In genomic region chr17:46928472-46929261, GRCh38 we compare ENCODE assay signal across 16 cellular contexts. TPM values are rescaled to one million over a fixed set of nuclear protein-coding genes. Genes with fewer than 3 reads are reported as not detected.
DNase-seq lines count a peak whose midpoint lies in the region; ATAC-seq and TF ChIP-seq lines count a peak whose summit lies in the region.
"Had no signal": no experiment of that assay in that cellular context is flagged by ENCODE, and none has a peak within 500 bp of the region (broad histone marks: within the 10 kb centered on the region; RNA-seq: fewer than 3 reads in every experiment).

No MANE protein-coding gene starts in this region.

- TF ChIP-seq CTCF in nephron (IDR thresholded peaks at IDR 0.05; ENCODE audit: unreplicated experiment in 3 of 3), result no peak

- H3K4me3 Mint-ChIP-seq in nephron, result peak overlapping the region in 1 of 3 experiments; percentile 1
- H3K4me3 Mint-ChIP-seq: B cell, naive B cell, T-cell had no signal

- peak overlapping the region; percentile 67 for H3K27ac ChIP-seq in epithelial cell of prostate
- H3K27ac ChIP-seq: prostate gland, thoracic aorta, WERI-Rb-1 had no signal

- H3K27ac Mint-ChIP-seq in nephron, result peak overlapping the region in 2 of 3 experiments; percentile 2 to 68
- H3K27ac Mint-ChIP-seq: B cell had no signal

- peaks cover 28% of the 10 kb centered on the region for H3K36me3 Mint-ChIP-seq in nephron (ENCODE audit: low read depth)

- DNase-seq in ELR (ENCODE audit: low read depth) (peak; percentile 35), M059J (ENCODE audit: low read depth) (peak; percentile 25), epithelial cell of prostate (ENCODE audit: low read depth, low spot score) (no peak)
- no peak for DNase-seq in activated CD8-positive, alpha-beta memory T cell treated with anti-CD3 and anti-CD28 coated beads, Interleukin-2, amount 50 U/mL, for 48 hours
- no peak for DNase-seq in activated CD4-positive, alpha-beta T cell treated with anti-CD3 and anti-CD28 coated beads, Interleukin-2, amount 50 U/mL, for 1 hour
- DNase-seq: H7, naive B cell, NCI-H1436 treated with DMSO at 0.1 percent for 48 hours, RPMI8226, T-cell, WERI-Rb-1 had no signal

- no peaks in the 10 kb centered on the region for H3K9me3 Mint-ChIP-seq in nephron
- H3K9me3 Mint-ChIP-seq: naive B cell, T-cell had no signal

- peaks cover 30% of the 10 kb centered on the region for H3K4me1 Mint-ChIP-seq in nephron

- no peak for ATAC-seq in HG02610 (IDR thresholded peaks at IDR 0.05; ENCODE audit: unreplicated experiment)
- ATAC-seq: T-cell had no signal

- no peaks in the 10 kb centered on the region for H3K27me3 Mint-ChIP-seq in nephron (ENCODE audit: low read depth)
- H3K27me3 Mint-ChIP-seq: B cell, naive B cell, T-cell had no signal

RNA-seq across cellular contexts. Expression of gene GOSR2, which starts 5.7 kb away (rescaled TPM):
- total RNA-seq in M059J (2014; rRNA removed; shearing (Covaris generic)), result 41.9 and 56.5 TPM in 2 replicates

RNA-seq across cellular contexts. Expression of gene RPRML, which starts 50.4 kb away (rescaled TPM):
- total RNA-seq in M059J (2014; rRNA removed; shearing (Covaris generic)), result not detected in 2 replicates
- total RNA-seq: T-cell, thoracic aorta had no signal

Comparison
In these comparisons a context has a peak if more than half of its experiments do, and no peak if none do; other contexts are left out.
1. DNase-seq: peak in ELR (single experiment) and M059J (single experiment); none in epithelial cell of prostate (single experiment), activated CD8-positive, alpha-beta memory T cell treated with anti-CD3 and anti-CD28 coated beads, Interleukin-2, amount 50 U/mL, for 48 hours (single experiment) and activated CD4-positive, alpha-beta T cell treated with anti-CD3 and anti-CD28 coated beads, Interleukin-2, amount 50 U/mL, for 1 hour (single experiment).